Comparison of ENCODE assay signal across 8 cellular contexts in genomic region chr1:220094016-220094911, GRCh38. TPM values are rescaled to one million over a fixed set of nuclear protein-coding genes. Genes with fewer than 3 reads are reported as not detected.
A peak's percentile ranks its signal among the peaks of the same experiment; 100 is the strongest.
DNase-seq lines count a peak whose midpoint lies in the region; ATAC-seq lines count a peak whose summit lies in the region.

IARS2 (plus strand) TSS chr1:220094132; CDS start chr1:220094217, 85 bp downstream.

- H3K4me3 Mint-ChIP-seq in effector memory CD8-positive, alpha-beta T cell, result peak within 1 kb of the TSS; percentile 64 to 66

- 3% methylated on average over 63 of the region's 73 CpGs for WGBS in mesenchymal stem cell

- no peak within 1 kb of the TSS for H2AK5ac ChIP-seq in mesenchymal stem cell (ENCODE audit: low read length, severe bottlenecking)

- peak within 1 kb of the TSS; percentile 99 for H2AFZ ChIP-seq in mesenchymal stem cell (ENCODE audit: low read depth, low read length)

- peak within 1 kb of the TSS; percentile 80 for H4K91ac ChIP-seq in mesenchymal stem cell (ENCODE audit: low read length)

- H3K36me3 ChIP-seq in BLaER1 treated with 17β-estradiol and CSF1 and Interleukin-3, amounts not matched to agents 10 nM and 100 nM, result peaks cover 24 to 40% (median 31%) of the 10 kb centered on the region in 11 experiments
- H3K36me3 ChIP-seq in mesenchymal stem cell (ENCODE audit: control insufficient read depth in 1 of 2, insufficient read depth in 2 of 2, low read depth in 1 of 2, low read length in 2 of 2), result peaks cover 12 to 31% of the 10 kb centered on the region in 2 experiments

- H3K27me3 ChIP-seq in BLaER1 treated with 17β-estradiol and CSF1 and Interleukin-3, amounts not matched to agents 10 nM and 100 nM, result no peaks in the 10 kb centered on the region
- H3K27me3 ChIP-seq in mesenchymal stem cell (ENCODE audit: control insufficient read depth in 1 of 2, insufficient read depth in 1 of 2, low read length in 2 of 2), result no peaks in the 10 kb centered on the region

- H3K36me3 Mint-ChIP-seq in effector memory CD8-positive, alpha-beta T cell (ENCODE audit: insufficient read depth), result peaks cover 38% of the 10 kb centered on the region

- H3K79me1 ChIP-seq in mesenchymal stem cell (replicated peaks; ENCODE audit: low read length, poor library complexity, severe bottlenecking), result peaks cover 15% of the 10 kb centered on the region

- no peaks in the 10 kb centered on the region for H3K27me3 Mint-ChIP-seq in effector memory CD8-positive, alpha-beta T cell

- peak within 1 kb of the TSS; percentile 53 for H2BK5ac ChIP-seq in mesenchymal stem cell (ENCODE audit: low read depth, low read length, poor library complexity, severe bottlenecking)

- peak within 1 kb of the TSS; percentile 78 to 99 (median 95) for H3K4me3 ChIP-seq in BLaER1 treated with 17β-estradiol and CSF1 and Interleukin-3, amounts not matched to agents 10 nM and 100 nM
- peak within 1 kb of the TSS; percentile 95 to 97 for H3K4me3 ChIP-seq in mesenchymal stem cell (ENCODE audit: insufficient read depth in 1 of 2, low read depth in 1 of 2, low read length in 2 of 2)

- peak within 1 kb of the TSS; percentile 12 for H4K8ac ChIP-seq in mesenchymal stem cell (ENCODE audit: low read length)

- H3K27ac ChIP-seq in BLaER1 treated with 17β-estradiol and CSF1 and Interleukin-3, amounts not matched to agents 10 nM and 100 nM, result peak within 1 kb of the TSS; percentile 62 to 92 (median 88)
- H3K27ac ChIP-seq in mesenchymal stem cell (ENCODE audit: low read length, poor library complexity, severe bottlenecking), result peak within 1 kb of the TSS; percentile 82

- peaks cover 17 to 25% (median 20%) of the 10 kb centered on the region in 10 experiments for H3K4me1 ChIP-seq in BLaER1 treated with 17β-estradiol and CSF1 and Interleukin-3, amounts not matched to agents 10 nM and 100 nM
- peaks cover 10% of the 10 kb centered on the region for H3K4me1 ChIP-seq in mesenchymal stem cell (ENCODE audit: control insufficient read depth, insufficient read depth, low read depth, low read length)

- H3K27ac Mint-ChIP-seq in effector memory CD8-positive, alpha-beta T cell, result peak within 1 kb of the TSS; percentile 46 to 79

- peak within 1 kb of the TSS; percentile 86 to 98 (median 90) for H3K9ac ChIP-seq in BLaER1 treated with 17β-estradiol and CSF1 and Interleukin-3, amounts not matched to agents 10 nM and 100 nM
- peak within 1 kb of the TSS; percentile 89 for H3K9ac ChIP-seq in mesenchymal stem cell (ENCODE audit: low read length)

- H2BK12ac ChIP-seq in mesenchymal stem cell (ENCODE audit: low read length in 2 of 2), result peak within 1 kb of the TSS in 1 of 2 experiments; percentile 72

- H3K4me2 ChIP-seq in BLaER1 treated with 17β-estradiol and CSF1 and Interleukin-3, amounts not matched to agents 10 nM and 100 nM, result peak within 1 kb of the TSS; percentile 73 to 94 (median 86)
- H3K4me2 ChIP-seq in mesenchymal stem cell (ENCODE audit: low read length, poor library complexity, severe bottlenecking), result peak within 1 kb of the TSS; percentile 83

- H3K18ac ChIP-seq in mesenchymal stem cell (ENCODE audit: low read depth in 1 of 2, low read length in 2 of 2), result peak within 1 kb of the TSS; percentile 80 to 97

- peak; percentile 75 for DNase-seq in GM19238 (ENCODE audit: insufficient read length, low spot score)
- peak; percentile 95 for DNase-seq in NCI-H82 (lab: John Stamatoyannopoulos, UW)
- peak; percentile 94 for DNase-seq in activated CD8-positive, alpha-beta memory T cell treated with anti-CD3 and anti-CD28 coated beads for 24 hours
- peak; percentile 91 to 92 (median 92) for DNase-seq in effector memory CD8-positive, alpha-beta T cell
- peak; percentile 87 for DNase-seq in mesenchymal stem cell
- peak; percentile 85 for DNase-seq in stimulated activated CD8-positive, alpha-beta memory T cell treated with anti-CD3 and anti-CD28 coated beads, Interleukin-12 subunit alpha, Interleukin-12 subunit beta, amount 100 ng/mL, for 4 hours (ENCODE audit: low read depth)

- peak within 1 kb of the TSS in 1 of 2 experiments; percentile 96 for H3K23ac ChIP-seq in mesenchymal stem cell (ENCODE audit: low read length in 2 of 2)

- H3K9me3 ChIP-seq in BLaER1 treated with 17β-estradiol and CSF1 and Interleukin-3, amounts not matched to agents 10 nM and 100 nM (replicated peaks in 1 of 11), result no peaks in the 10 kb centered on the region
- H3K9me3 ChIP-seq in mesenchymal stem cell (ENCODE audit: control insufficient read depth, low read length), result no peaks in the 10 kb centered on the region

- ATAC-seq in HG03442 (IDR thresholded peaks at IDR 0.05; ENCODE audit: unreplicated experiment), result peak; percentile 60
- ATAC-seq in effector memory CD8-positive, alpha-beta T cell (replicated peaks), result peak; percentile 76

- H2BK120ac ChIP-seq in mesenchymal stem cell (ENCODE audit: low read depth, low read length), result peak within 1 kb of the TSS; percentile 64

- no peaks in the 10 kb centered on the region; a peak in 1 of 22 replicates for H4K20me1 ChIP-seq in BLaER1 treated with 17β-estradiol and CSF1 and Interleukin-3, amounts not matched to agents 10 nM and 100 nM

- peaks cover 12 to 19% of the 10 kb centered on the region in 2 donors for H3K4me1 Mint-ChIP-seq in effector memory CD8-positive, alpha-beta T cell (ENCODE audit: low read depth in 2 of 2)

- H2BK15ac ChIP-seq in mesenchymal stem cell (ENCODE audit: low read depth, poor library complexity, severe bottlenecking), result peak within 1 kb of the TSS; percentile 44

- peak within 1 kb of the TSS; percentile 51 to 99 for H3K4ac ChIP-seq in mesenchymal stem cell (ENCODE audit: low read depth in 1 of 2, low read length in 2 of 2)

- H3K14ac ChIP-seq in mesenchymal stem cell (ENCODE audit: low read length in 2 of 2), result peak within 1 kb of the TSS in 1 of 2 experiments; percentile 96

- H3K9me3 Mint-ChIP-seq in effector memory CD8-positive, alpha-beta T cell, result no peaks in the 10 kb centered on the region

RNA-seq across cellular contexts. Expression of gene IARS2, which starts in this region (rescaled TPM):
- 44.2 TPM for polyA plus RNA-seq in mesenchymal stem cell (2013, experiment 1 of 2)
- polyA plus RNA-seq in mesenchymal stem cell (2013, experiment 2 of 2), result 45.2 TPM

Comparison
In these comparisons a context has a peak if more than half of its experiments do, and no peak if none do; other contexts are left out.
1. Peak in every context shown above with its lines: DNase-seq, ATAC-seq, H3K4me3 ChIP-seq and H3K27ac ChIP-seq.